4 cellular contexts compared by ENCODE assay signal in the genomic region with DNA sequence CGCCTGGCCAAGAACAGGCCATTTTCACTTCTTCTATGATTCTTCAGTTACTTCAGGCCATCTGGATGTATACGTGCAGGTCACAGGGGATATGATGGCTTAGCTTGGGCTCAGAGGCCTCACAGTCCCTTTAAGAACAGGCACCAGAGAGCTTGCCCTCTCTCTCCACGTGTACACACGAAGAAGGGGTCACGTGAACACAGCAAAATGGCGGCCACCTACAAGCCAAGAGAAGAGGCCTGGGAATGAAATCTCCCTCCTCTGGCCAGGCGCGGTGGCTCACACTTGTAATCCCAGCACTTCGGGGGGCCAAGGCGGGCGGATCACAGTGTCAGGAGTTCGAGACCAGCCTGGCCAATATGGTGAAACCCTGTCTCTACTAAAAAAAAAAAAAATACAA. TPM values are rescaled to one million over a fixed set of nuclear protein-coding genes. Genes with fewer than 3 reads are reported as not detected.
"Had no signal": no experiment of that assay in that cellular context is flagged by ENCODE, and none has a peak within 500 bp of the region (broad histone marks: within the 10 kb centered on the region; RNA-seq: fewer than 3 reads in every experiment).

No MANE protein-coding gene starts in this region.

RNA-seq across cellular contexts. Expression of gene SMKR1, which starts 32.2 kb away (rescaled TPM):
- total RNA-seq: GM23248, H7, HFFc6, IMR-90 had no signal
